In genomic region chr21:34834307-34834706, GRCh38 we compare ENCODE assay signal across 22 cellular contexts.
A peak's percentile ranks its signal among the peaks of the same experiment; 100 is the strongest.
DNase-seq lines count a peak whose midpoint lies in the region; ATAC-seq, FAIRE-seq and TF ChIP-seq lines count a peak whose summit lies in the region.
"Had no signal": no experiment of that assay in that cellular context is flagged by ENCODE, and none has a peak within 500 bp of the region (broad histone marks: within the 10 kb centered on the region; RNA-seq: fewer than 3 reads in every experiment).

No MANE protein-coding gene starts in this region.

- H3K9me3 Mint-ChIP-seq in stimulated activated effector memory CD8-positive, alpha-beta T cell treated with anti-CD3 and anti-CD28 coated beads, Interleukin-12 subunit alpha, Interleukin-12 subunit beta, amount 100 ng/mL, for 72 hours: no peaks in the 10 kb centered on the region
- H3K9me3 Mint-ChIP-seq: activated B cell treated with CpG ODN at 0.5 μM for 24 hours; brain; CD8-positive, alpha-beta T cell; stimulated activated naive CD8-positive, alpha-beta T cell treated with anti-CD3 and anti-CD28 coated beads, Interleukin-15, Interleukin-2, amounts not matched to agents 100 ng/mL and 50 ng/mL, for 24 hours; type B pancreatic cell had no signal

- peaks cover 17% of the 10 kb centered on the region for H3K36me3 ChIP-seq in fibroblast of lung (ENCODE audit: control insufficient read depth, insufficient read depth, low read length)

- FAIRE-seq in A549 (lab: Jason Lieb, UNC): no peak
- FAIRE-seq: HepG2 had no signal

- no peaks in the 10 kb centered on the region for H4K20me1 ChIP-seq in fibroblast of lung (ENCODE audit: control insufficient read depth, extremely low read depth, insufficient read depth, low read length)

- H3K27me3 ChIP-seq in fibroblast of lung (ENCODE audit: control insufficient read depth, insufficient read depth, low read length): no peaks in the 10 kb centered on the region

- H3K36me3 Mint-ChIP-seq in stimulated activated effector memory CD8-positive, alpha-beta T cell treated with anti-CD3 and anti-CD28 coated beads, Interleukin-12 subunit alpha, Interleukin-12 subunit beta, amount 100 ng/mL, for 72 hours: peaks cover 100% of the 10 kb centered on the region

- TF ChIP-seq RAD21 in A549 (conservative IDR thresholded peaks at IDR 0.05 in 1 of 2, IDR thresholded peaks at IDR 0.05 in 1 of 2): no peak

- no peak for DNase-seq in A549 (ENCODE audit: low read depth in 1 of 2, low spot score in 1 of 2)
- peak; percentile 26 for DNase-seq in NCI-H69 (lab: John Stamatoyannopoulos, UW)
- no peak for DNase-seq in fibroblast of lung (ENCODE audit: low read depth in 2 of 2)
- DNase-seq in stimulated activated effector memory CD8-positive, alpha-beta T cell treated with anti-CD3 and anti-CD28 coated beads, Interleukin-12 subunit alpha, Interleukin-12 subunit beta, amount 100 ng/mL, for 72 hours (ENCODE audit: low spot score in 2 of 2): no peak
- DNase-seq in H4 (ENCODE audit: low spot score): no peak
- DNase-seq in UCSD-AML1 (lab: John Stamatoyannopoulos, UW; ENCODE audit: unreplicated experiment): no peak
- DNase-seq: activated B cell treated with CpG ODN at 0.5 μM for 24 hours; activated CD4-positive, alpha-beta T cell treated with anti-CD3 and anti-CD28 coated beads, Interleukin-2, amount 50 U/mL, for 1 hour; activated naive CD4-positive, alpha-beta T cell treated with Interleukin-2 at 50 U/mL for 16 hours; CD8-positive, alpha-beta T cell; effector CD4-positive, alpha-beta T cell; NCI-H524 treated with DMSO at 0.1 percent for 48 hours; SIG-M5; T1000 had no signal

- ATAC-seq in A549: no peak
- ATAC-seq in stimulated activated effector memory CD8-positive, alpha-beta T cell treated with anti-CD3 and anti-CD28 coated beads, Interleukin-12 subunit alpha, Interleukin-12 subunit beta, amount 100 ng/mL, for 72 hours: no peak
- no peak for ATAC-seq in GM18511 (IDR thresholded peaks at IDR 0.05; ENCODE audit: unreplicated experiment)
- no peak for ATAC-seq in GM21737 (IDR thresholded peaks at IDR 0.05; ENCODE audit: unreplicated experiment)
- ATAC-seq: CD8-positive, alpha-beta T cell; HepG2; Panc1 had no signal

- no peak overlapping the region for H3K9ac ChIP-seq in fibroblast of lung (ENCODE audit: insufficient read depth, low read length)

- TF ChIP-seq POLR2A in A549 (IDR thresholded peaks at IDR 0.05; ENCODE audit: low read length): no peak

- H3K4me1 ChIP-seq in A549 (peaks cover 35% of the 10 kb centered on the region), fibroblast of lung (ENCODE audit: control insufficient read depth, extremely low read depth, insufficient read depth, low read length) (peaks cover 28% of the 10 kb centered on the region)

- TF ChIP-seq EP300 in A549 (IDR thresholded peaks at IDR 0.05): no peak

- H3K4me2 ChIP-seq in A549 (no peak overlapping the region), fibroblast of lung (ENCODE audit: extremely low read depth, insufficient read depth, low read length) (no peak overlapping the region)

- 100% methylated on average over 6 of the region's 9 CpGs for WGBS in A549 (ENCODE audit: missing lambda C conversion rate)

- H2AFZ ChIP-seq in fibroblast of lung (ENCODE audit: low read length): no peak overlapping the region

- no peaks in the 10 kb centered on the region for H3K9me3 ChIP-seq in A549
- no peaks in the 10 kb centered on the region for H3K9me3 ChIP-seq in fibroblast of lung (ENCODE audit: control insufficient read depth, insufficient read depth, low read depth, low read length)

- TF ChIP-seq CTCF in A549 (IDR thresholded peaks at IDR 0.05): no peak
- no peak for TF ChIP-seq CTCF in fibroblast of lung (conservative IDR thresholded peaks at IDR 0.05 in 1 of 2, IDR thresholded peaks at IDR 0.05 in 1 of 2; ENCODE audit: low read depth in 1 of 2, low read length in 2 of 2)

- H3K4me1 Mint-ChIP-seq in stimulated activated effector memory CD8-positive, alpha-beta T cell treated with anti-CD3 and anti-CD28 coated beads, Interleukin-12 subunit alpha, Interleukin-12 subunit beta, amount 100 ng/mL, for 72 hours: peaks cover 39% of the 10 kb centered on the region

- CTCF ChIA-PET in A549 (lab: Yijun Ruan, JAX): interaction anchor here (0.5 to 1.0 kb wide), 2 partner anchors 48 to 89 kb away, joined by 3 read pairs; no protein-coding TSS in a partner anchor

- H3K4me3 Mint-ChIP-seq in stimulated activated effector memory CD8-positive, alpha-beta T cell treated with anti-CD3 and anti-CD28 coated beads, Interleukin-12 subunit alpha, Interleukin-12 subunit beta, amount 100 ng/mL, for 72 hours: no peak overlapping the region
- H3K4me3 Mint-ChIP-seq: activated B cell treated with CpG ODN at 0.5 μM for 24 hours; brain; CD8-positive, alpha-beta T cell; stimulated activated naive CD8-positive, alpha-beta T cell treated with anti-CD3 and anti-CD28 coated beads, Interleukin-15, Interleukin-2, amounts not matched to agents 100 ng/mL and 50 ng/mL, for 24 hours; type B pancreatic cell had no signal

- H3K27ac ChIP-seq in A549 (peak overlapping the region; percentile 90 to 92), fibroblast of lung (ENCODE audit: insufficient read depth, low read length) (peak overlapping the region; percentile 86)

- H3K27ac Mint-ChIP-seq in stimulated activated effector memory CD8-positive, alpha-beta T cell treated with anti-CD3 and anti-CD28 coated beads, Interleukin-12 subunit alpha, Interleukin-12 subunit beta, amount 100 ng/mL, for 72 hours: peak overlapping the region; percentile 82
- H3K27ac Mint-ChIP-seq: activated B cell treated with CpG ODN at 0.5 μM for 24 hours; brain; CD8-positive, alpha-beta T cell; stimulated activated naive CD8-positive, alpha-beta T cell treated with anti-CD3 and anti-CD28 coated beads, Interleukin-15, Interleukin-2, amounts not matched to agents 100 ng/mL and 50 ng/mL, for 24 hours; type B pancreatic cell had no signal

- POLR2A ChIA-PET in A549 (lab: Yijun Ruan, JAX): no interaction called here

- H3K4me3 ChIP-seq in A549 (no peak overlapping the region), fibroblast of lung (replicated peaks in 1 of 4; ENCODE audit: control extremely low read depth in 1 of 4, insufficient read depth in 1 of 4, low read depth in 3 of 4, low read length in 4 of 4) (no peak overlapping the region)
- H3K4me3 ChIP-seq: lung had no signal

- peaks cover 68% of the 10 kb centered on the region for H3K79me2 ChIP-seq in fibroblast of lung (ENCODE audit: control insufficient read depth, insufficient read depth, low read length)

TF ChIP-seq in A549, 52 proteins besides CTCF, POLR2A, EP300 and RAD21:
- no peak for TF ChIP-seq CBX8 (IDR thresholded peaks at IDR 0.05)
- TF ChIP-seq CEBPB (IDR thresholded peaks at IDR 0.05): no peak
- TF ChIP-seq NPAS2 (CRISPR knock-in tag; IDR thresholded peaks at IDR 0.05; ENCODE audit: borderline replicate concordance): no peak
- no peak for TF ChIP-seq FOSL2 (IDR thresholded peaks at IDR 0.05)
- no peak for TF ChIP-seq FOSL2 (CRISPR knock-in tag; IDR thresholded peaks at IDR 0.05)
- no peak for TF ChIP-seq CHD4 (IDR thresholded peaks at IDR 0.05; ENCODE audit: borderline replicate concordance)
- TF ChIP-seq ESRRA (IDR thresholded peaks at IDR 0.05; ENCODE audit: borderline replicate concordance, low read length): no peak
- no peak for TF ChIP-seq HOXB13 (CRISPR knock-in tag; IDR thresholded peaks at IDR 0.05; ENCODE audit: low read depth)
- TF ChIP-seq KDM1A (IDR thresholded peaks at IDR 0.05; ENCODE audit: low read depth): no peak
- TF ChIP-seq PHF8 (IDR thresholded peaks at IDR 0.05; ENCODE audit: borderline replicate concordance, low read depth): no peak
